ENCODE assay signal across 22 cellular contexts in genomic region chr7:38262545-38262944, GRCh38.
DNase-seq lines count a peak whose midpoint lies in the region; ATAC-seq, FAIRE-seq and TF ChIP-seq lines count a peak whose summit lies in the region.
"Had no signal": no experiment of that assay in that cellular context is flagged by ENCODE, and none has a peak within 500 bp of the region (broad histone marks: within the 10 kb centered on the region; RNA-seq: fewer than 3 reads in every experiment).

No MANE protein-coding gene starts in this region.

- H4K20me1 ChIP-seq in endothelial cell of umbilical vein (replicated peaks; ENCODE audit: control insufficient read depth, extremely low read depth, insufficient read depth, low read length): no peaks in the 10 kb centered on the region

- peaks cover 4% of the 10 kb centered on the region for H3K36me3 Mint-ChIP-seq in activated T-cell treated with anti-CD3 and anti-CD28 coated beads, Interleukin-2, amount 50 U/mL, for 4 hours (ENCODE audit: insufficient read depth)
- H3K36me3 Mint-ChIP-seq in stimulated activated effector memory CD8-positive, alpha-beta T cell treated with anti-CD3 and anti-CD28 coated beads, Interleukin-12 subunit alpha, Interleukin-12 subunit beta, amount 100 ng/mL, for 72 hours: peaks cover 83% of the 10 kb centered on the region
- H3K36me3 Mint-ChIP-seq in type B pancreatic cell: no peaks in the 10 kb centered on the region

- H3K27me3 ChIP-seq in HL-60 (ENCODE audit: insufficient read depth, poor library complexity, severe bottlenecking) (no peaks in the 10 kb centered on the region), endothelial cell of umbilical vein (ENCODE audit: control insufficient read depth in 2 of 2, insufficient read depth in 2 of 2, low read length in 2 of 2) (no peaks in the 10 kb centered on the region)

- H3K4me3 Mint-ChIP-seq in activated T-cell treated with anti-CD3 and anti-CD28 coated beads, Interleukin-2, amount 50 U/mL, for 4 hours: peak overlapping the region; percentile 4
- peak overlapping the region; percentile 61 for H3K4me3 Mint-ChIP-seq in stimulated activated effector memory CD8-positive, alpha-beta T cell treated with anti-CD3 and anti-CD28 coated beads, Interleukin-12 subunit alpha, Interleukin-12 subunit beta, amount 100 ng/mL, for 72 hours
- H3K4me3 Mint-ChIP-seq in type B pancreatic cell: no peak overlapping the region
- H3K4me3 Mint-ChIP-seq: HFFc6 had no signal

- H3K9me3 ChIP-seq in endothelial cell of umbilical vein (replicated peaks; ENCODE audit: control insufficient read depth, insufficient read depth, low read length): no peaks in the 10 kb centered on the region
- H3K9me3 ChIP-seq: A549 had no signal

- DNase-seq in activated T-cell treated with anti-CD3 and anti-CD28 coated beads, Interleukin-2, amount 50 U/mL, for 4 hours: no peak
- no peak for DNase-seq in activated T-cell treated with anti-CD3 and anti-CD28 coated beads, Interleukin-2, amount 50 U/mL, for 1 hour
- no peak for DNase-seq in HL-60 (ENCODE audit: low read depth in 1 of 2, low spot score in 1 of 2)
- DNase-seq in endothelial cell of umbilical vein (ENCODE audit: low read depth, low spot score): no peak
- DNase-seq in stimulated activated effector memory CD8-positive, alpha-beta T cell treated with anti-CD3 and anti-CD28 coated beads, Interleukin-12 subunit alpha, Interleukin-12 subunit beta, amount 100 ng/mL, for 72 hours (ENCODE audit: low spot score in 2 of 2): no peak
- DNase-seq in type B pancreatic cell (ENCODE audit: extremely low spot score, unreplicated experiment): no peak
- DNase-seq in DMS53 treated with DMSO at 0.1 percent for 48 hours (lab: John Stamatoyannopoulos, UW; ENCODE audit: unreplicated experiment): no peak
- DNase-seq: CD4-positive, alpha-beta memory T cell; DMS53; HFFc6; NCI-H1417 treated with DMSO at 0.1 percent for 48 hours; NCI-H1930; NCI-H226; NCI-H524; NCI-H82; SHP77 had no signal

- H3K27ac ChIP-seq in HL-60 (replicated peaks) (peak overlapping the region; percentile 7; the same call in 1 of the 2 replicates), endothelial cell of umbilical vein (ENCODE audit: insufficient read depth, low read depth, low read length) (no peak overlapping the region)
- H3K27ac ChIP-seq: A549, KMS-11 had no signal

- no peak overlapping the region for H2AFZ ChIP-seq in endothelial cell of umbilical vein (ENCODE audit: low read depth, low read length)

- no peak overlapping the region for H3K9ac ChIP-seq in endothelial cell of umbilical vein (replicated peaks; ENCODE audit: extremely low read depth, insufficient read depth, low read length)
- H3K9ac ChIP-seq: KMS-11 had no signal

- no peaks in the 10 kb centered on the region for H3K9me3 Mint-ChIP-seq in activated T-cell treated with anti-CD3 and anti-CD28 coated beads, Interleukin-2, amount 50 U/mL, for 4 hours
- no peaks in the 10 kb centered on the region for H3K9me3 Mint-ChIP-seq in stimulated activated effector memory CD8-positive, alpha-beta T cell treated with anti-CD3 and anti-CD28 coated beads, Interleukin-12 subunit alpha, Interleukin-12 subunit beta, amount 100 ng/mL, for 72 hours
- H3K9me3 Mint-ChIP-seq in type B pancreatic cell: no peaks in the 10 kb centered on the region
- H3K9me3 Mint-ChIP-seq: CD4-positive, alpha-beta memory T cell; HFFc6 had no signal

- no peak overlapping the region for H3K4me2 ChIP-seq in endothelial cell of umbilical vein (ENCODE audit: insufficient read depth, low read length)
- H3K4me2 ChIP-seq: A549, KMS-11 had no signal

- no peak for TF ChIP-seq CTCF in HL-60 (IDR thresholded peaks at IDR 0.05; ENCODE audit: insufficient read depth, low read length)
- TF ChIP-seq CTCF in endothelial cell of umbilical vein (IDR thresholded peaks at IDR 0.05; ENCODE audit: extremely low read depth in 1 of 2, insufficient read depth in 1 of 2, low read depth in 1 of 2, low read length in 2 of 2): no peak
- TF ChIP-seq CTCF in type B pancreatic cell (conservative IDR thresholded peaks at IDR 0.05): no peak

- H3K4me3 ChIP-seq in HL-60 (replicated peaks; ENCODE audit: insufficient read depth, low read length) (no peak overlapping the region), endothelial cell of umbilical vein (replicated peaks in 1 of 3; ENCODE audit: insufficient read depth in 1 of 3, low read depth in 1 of 3, low read length in 3 of 3) (no peak overlapping the region)
- H3K4me3 ChIP-seq: A549 had no signal

- H3K27ac Mint-ChIP-seq in stimulated activated effector memory CD8-positive, alpha-beta T cell treated with anti-CD3 and anti-CD28 coated beads, Interleukin-12 subunit alpha, Interleukin-12 subunit beta, amount 100 ng/mL, for 72 hours: peak overlapping the region; percentile 70
- H3K27ac Mint-ChIP-seq in type B pancreatic cell: no peak overlapping the region
- H3K27ac Mint-ChIP-seq: HFFc6 had no signal

- H3K4me1 ChIP-seq in endothelial cell of umbilical vein (ENCODE audit: control insufficient read depth, extremely low read depth, insufficient read depth, low read length): no peaks in the 10 kb centered on the region
- H3K4me1 ChIP-seq: A549 had no signal

- intact Hi-C loops in endothelial cell of umbilical vein (cut with micrococcal nuclease): no loop called here

- BruUV-seq in endothelial cell of umbilical vein (replicated peaks; lab: Mats Ljungman, UMichigan): no TSS peak

- H3K9me1 ChIP-seq in endothelial cell of umbilical vein (replicated peaks; ENCODE audit: control insufficient read depth, extremely low read depth, insufficient read depth, low read length): no peaks in the 10 kb centered on the region

- no peaks in the 10 kb centered on the region for H3K36me3 ChIP-seq in endothelial cell of umbilical vein (ENCODE audit: control insufficient read depth in 2 of 2, extremely low read depth in 1 of 2, insufficient read depth in 2 of 2, low read length in 2 of 2)

- H3K79me2 ChIP-seq in endothelial cell of umbilical vein (ENCODE audit: control insufficient read depth, insufficient read depth, low read length): no peaks in the 10 kb centered on the region

- ATAC-seq in activated T-cell treated with anti-CD3 and anti-CD28 coated beads, Interleukin-2, amount 50 U/mL, for 4 hours: no peak
- peak; percentile 57 for ATAC-seq in stimulated activated effector memory CD8-positive, alpha-beta T cell treated with anti-CD3 and anti-CD28 coated beads, Interleukin-12 subunit alpha, Interleukin-12 subunit beta, amount 100 ng/mL, for 72 hours
- ATAC-seq in activated CD4-positive, CD25-positive, alpha-beta regulatory T cell treated with anti-CD3 and anti-CD28 coated beads, Interleukin-2, amount 50 U/mL, for 24 hours: no peak
- ATAC-seq: A549, HepG2 had no signal

- dilution Hi-C loops in endothelial cell of umbilical vein (cut with MboI; ENCODE audit: extremely low pct_ligation_motif_present, low sequenced_read_pairs): no loop called here

- H3K4me1 Mint-ChIP-seq in activated T-cell treated with anti-CD3 and anti-CD28 coated beads, Interleukin-2, amount 50 U/mL, for 4 hours (ENCODE audit: low read depth): peaks cover 3% of the 10 kb centered on the region
- peaks cover 1% of the 10 kb centered on the region for H3K4me1 Mint-ChIP-seq in stimulated activated effector memory CD8-positive, alpha-beta T cell treated with anti-CD3 and anti-CD28 coated beads, Interleukin-12 subunit alpha, Interleukin-12 subunit beta, amount 100 ng/mL, for 72 hours
- peaks cover 4% of the 10 kb centered on the region for H3K4me1 Mint-ChIP-seq in type B pancreatic cell (ENCODE audit: unreplicated experiment)

- no peaks in the 10 kb centered on the region for H3K27me3 Mint-ChIP-seq in activated T-cell treated with anti-CD3 and anti-CD28 coated beads, Interleukin-2, amount 50 U/mL, for 4 hours (ENCODE audit: low read depth)
- H3K27me3 Mint-ChIP-seq in type B pancreatic cell: no peaks in the 10 kb centered on the region
- H3K27me3 Mint-ChIP-seq: CD4-positive, alpha-beta memory T cell had no signal

- FAIRE-seq in endothelial cell of umbilical vein (lab: Jason Lieb, UNC): peak; percentile 35
- FAIRE-seq: A549, GM12892, GM18507, HepG2 had no signal

- TF ChIP-seq POLR2A in endothelial cell of umbilical vein (IDR thresholded peaks at IDR 0.05; ENCODE audit: low read depth, low read length): no peak

- CTCF ChIA-PET in endothelial cell of umbilical vein (lab: Charles Lee): no interaction called here

- POLR2A ChIA-PET in endothelial cell of umbilical vein (lab: Charles Lee): no interaction called here

TF ChIP-seq in endothelial cell of umbilical vein, 7 proteins besides CTCF, POLR2A, EP300 and RAD21:
- TF ChIP-seq MYC (IDR thresholded peaks at IDR 0.05; ENCODE audit: low read depth, low read length) (no peak), JUN (IDR thresholded peaks at IDR 0.05; ENCODE audit: borderline replicate concordance, insufficient read depth, insufficient read length, low read depth) (no peak), EZH2 (IDR thresholded peaks at IDR 0.05; ENCODE audit: borderline replicate concordance, low read depth, low read length, severe bottlenecking) (no peak)
